ENCODE assay signal across 2 cellular contexts in the genomic region with DNA sequence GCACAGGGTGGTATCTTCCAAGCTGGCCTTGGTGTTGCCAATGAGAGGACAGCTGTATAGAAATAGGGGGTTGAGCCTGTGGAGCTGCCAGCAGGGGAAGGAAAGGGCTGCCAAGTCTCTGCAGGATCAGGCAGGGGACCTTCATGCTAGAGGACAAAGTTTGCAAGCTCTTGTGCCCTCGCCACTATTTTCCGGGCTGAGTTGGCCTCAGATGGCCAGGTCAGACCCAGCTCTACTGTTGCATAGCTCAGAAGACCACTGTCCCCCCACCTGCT.
TF ChIP-seq lines count a peak whose summit lies in the region.

No MANE protein-coding gene starts in this region.

TF ChIP-seq in GM23338, 12 proteins besides CTCF, POLR2A, EP300 and RAD21 (continues in another document):
- TF ChIP-seq, protein P1, sequence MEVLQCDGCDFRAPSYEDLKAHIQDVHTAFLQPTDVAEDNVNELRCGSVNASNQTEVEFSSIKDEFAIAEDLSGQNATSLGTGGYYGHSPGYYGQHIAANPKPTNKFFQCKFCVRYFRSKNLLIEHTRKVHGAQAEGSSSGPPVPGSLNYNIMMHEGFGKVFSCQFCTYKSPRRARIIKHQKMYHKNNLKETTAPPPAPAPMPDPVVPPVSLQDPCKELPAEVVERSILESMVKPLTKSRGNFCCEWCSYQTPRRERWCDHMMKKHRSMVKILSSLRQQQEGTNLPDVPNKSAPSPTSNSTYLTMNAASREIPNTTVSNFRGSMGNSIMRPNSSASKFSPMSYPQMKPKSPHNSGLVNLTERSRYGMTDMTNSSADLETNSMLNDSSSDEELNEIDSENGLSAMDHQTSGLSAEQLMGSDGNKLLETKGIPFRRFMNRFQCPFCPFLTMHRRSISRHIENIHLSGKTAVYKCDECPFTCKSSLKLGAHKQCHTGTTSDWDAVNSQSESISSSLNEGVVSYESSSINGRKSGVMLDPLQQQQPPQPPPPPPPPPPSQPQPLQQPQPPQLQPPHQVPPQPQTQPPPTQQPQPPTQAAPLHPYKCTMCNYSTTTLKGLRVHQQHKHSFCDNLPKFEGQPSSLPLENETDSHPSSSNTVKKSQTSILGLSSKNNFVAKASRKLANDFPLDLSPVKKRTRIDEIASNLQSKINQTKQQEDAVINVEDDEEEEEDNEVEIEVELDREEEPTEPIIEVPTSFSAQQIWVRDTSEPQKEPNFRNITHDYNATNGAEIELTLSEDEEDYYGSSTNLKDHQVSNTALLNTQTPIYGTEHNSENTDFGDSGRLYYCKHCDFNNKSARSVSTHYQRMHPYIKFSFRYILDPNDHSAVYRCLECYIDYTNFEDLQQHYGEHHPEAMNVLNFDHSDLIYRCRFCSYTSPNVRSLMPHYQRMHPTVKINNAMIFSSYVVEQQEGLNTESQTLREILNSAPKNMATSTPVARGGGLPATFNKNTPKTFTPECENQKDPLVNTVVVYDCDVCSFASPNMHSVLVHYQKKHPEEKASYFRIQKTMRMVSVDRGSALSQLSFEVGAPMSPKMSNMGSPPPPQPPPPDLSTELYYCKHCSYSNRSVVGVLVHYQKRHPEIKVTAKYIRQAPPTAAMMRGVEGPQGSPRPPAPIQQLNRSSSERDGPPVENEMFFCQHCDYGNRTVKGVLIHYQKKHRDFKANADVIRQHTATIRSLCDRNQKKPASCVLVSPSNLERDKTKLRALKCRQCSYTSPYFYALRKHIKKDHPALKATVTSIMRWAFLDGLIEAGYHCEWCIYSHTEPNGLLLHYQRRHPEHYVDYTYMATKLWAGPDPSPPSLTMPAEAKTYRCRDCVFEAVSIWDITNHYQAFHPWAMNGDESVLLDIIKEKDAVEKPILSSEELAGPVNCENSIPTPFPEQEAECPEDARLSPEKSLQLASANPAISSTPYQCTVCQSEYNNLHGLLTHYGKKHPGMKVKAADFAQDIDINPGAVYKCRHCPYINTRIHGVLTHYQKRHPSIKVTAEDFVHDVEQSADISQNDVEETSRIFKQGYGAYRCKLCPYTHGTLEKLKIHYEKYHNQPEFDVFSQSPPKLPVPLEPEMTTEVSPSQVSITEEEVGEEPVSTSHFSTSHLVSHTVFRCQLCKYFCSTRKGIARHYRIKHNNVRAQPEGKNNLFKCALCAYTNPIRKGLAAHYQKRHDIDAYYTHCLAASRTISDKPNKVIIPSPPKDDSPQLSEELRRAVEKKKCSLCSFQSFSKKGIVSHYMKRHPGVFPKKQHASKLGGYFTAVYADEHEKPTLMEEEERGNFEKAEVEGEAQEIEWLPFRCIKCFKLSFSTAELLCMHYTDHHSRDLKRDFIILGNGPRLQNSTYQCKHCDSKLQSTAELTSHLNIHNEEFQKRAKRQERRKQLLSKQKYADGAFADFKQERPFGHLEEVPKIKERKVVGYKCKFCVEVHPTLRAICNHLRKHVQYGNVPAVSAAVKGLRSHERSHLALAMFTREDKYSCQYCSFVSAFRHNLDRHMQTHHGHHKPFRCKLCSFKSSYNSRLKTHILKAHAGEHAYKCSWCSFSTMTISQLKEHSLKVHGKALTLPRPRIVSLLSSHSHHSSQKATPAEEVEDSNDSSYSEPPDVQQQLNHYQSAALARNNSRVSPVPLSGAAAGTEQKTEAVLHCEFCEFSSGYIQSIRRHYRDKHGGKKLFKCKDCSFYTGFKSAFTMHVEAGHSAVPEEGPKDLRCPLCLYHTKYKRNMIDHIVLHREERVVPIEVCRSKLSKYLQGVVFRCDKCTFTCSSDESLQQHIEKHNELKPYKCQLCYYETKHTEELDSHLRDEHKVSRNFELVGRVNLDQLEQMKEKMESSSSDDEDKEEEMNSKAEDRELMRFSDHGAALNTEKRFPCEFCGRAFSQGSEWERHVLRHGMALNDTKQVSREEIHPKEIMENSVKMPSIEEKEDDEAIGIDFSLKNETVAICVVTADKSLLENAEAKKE (CRISPR knock-in tag; IDR thresholded peaks at IDR 0.05), result no peak
- no peak for TF ChIP-seq POLR2AphosphoS5 (IDR thresholded peaks at IDR 0.05; ENCODE audit: low read depth)
- TF ChIP-seq EZH2 (IDR thresholded peaks at IDR 0.05; ENCODE audit: low read depth, unreplicated experiment), result no peak
- TF ChIP-seq ZNF331 (CRISPR knock-in tag; IDR thresholded peaks at IDR 0.05; ENCODE audit: low read depth), result no peak
- TF ChIP-seq, protein P2, sequence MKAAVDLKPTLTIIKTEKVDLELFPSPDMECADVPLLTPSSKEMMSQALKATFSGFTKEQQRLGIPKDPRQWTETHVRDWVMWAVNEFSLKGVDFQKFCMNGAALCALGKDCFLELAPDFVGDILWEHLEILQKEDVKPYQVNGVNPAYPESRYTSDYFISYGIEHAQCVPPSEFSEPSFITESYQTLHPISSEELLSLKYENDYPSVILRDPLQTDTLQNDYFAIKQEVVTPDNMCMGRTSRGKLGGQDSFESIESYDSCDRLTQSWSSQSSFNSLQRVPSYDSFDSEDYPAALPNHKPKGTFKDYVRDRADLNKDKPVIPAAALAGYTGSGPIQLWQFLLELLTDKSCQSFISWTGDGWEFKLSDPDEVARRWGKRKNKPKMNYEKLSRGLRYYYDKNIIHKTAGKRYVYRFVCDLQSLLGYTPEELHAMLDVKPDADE (IDR thresholded peaks at IDR 0.05), result no peak
- TF ChIP-seq, protein P3, sequence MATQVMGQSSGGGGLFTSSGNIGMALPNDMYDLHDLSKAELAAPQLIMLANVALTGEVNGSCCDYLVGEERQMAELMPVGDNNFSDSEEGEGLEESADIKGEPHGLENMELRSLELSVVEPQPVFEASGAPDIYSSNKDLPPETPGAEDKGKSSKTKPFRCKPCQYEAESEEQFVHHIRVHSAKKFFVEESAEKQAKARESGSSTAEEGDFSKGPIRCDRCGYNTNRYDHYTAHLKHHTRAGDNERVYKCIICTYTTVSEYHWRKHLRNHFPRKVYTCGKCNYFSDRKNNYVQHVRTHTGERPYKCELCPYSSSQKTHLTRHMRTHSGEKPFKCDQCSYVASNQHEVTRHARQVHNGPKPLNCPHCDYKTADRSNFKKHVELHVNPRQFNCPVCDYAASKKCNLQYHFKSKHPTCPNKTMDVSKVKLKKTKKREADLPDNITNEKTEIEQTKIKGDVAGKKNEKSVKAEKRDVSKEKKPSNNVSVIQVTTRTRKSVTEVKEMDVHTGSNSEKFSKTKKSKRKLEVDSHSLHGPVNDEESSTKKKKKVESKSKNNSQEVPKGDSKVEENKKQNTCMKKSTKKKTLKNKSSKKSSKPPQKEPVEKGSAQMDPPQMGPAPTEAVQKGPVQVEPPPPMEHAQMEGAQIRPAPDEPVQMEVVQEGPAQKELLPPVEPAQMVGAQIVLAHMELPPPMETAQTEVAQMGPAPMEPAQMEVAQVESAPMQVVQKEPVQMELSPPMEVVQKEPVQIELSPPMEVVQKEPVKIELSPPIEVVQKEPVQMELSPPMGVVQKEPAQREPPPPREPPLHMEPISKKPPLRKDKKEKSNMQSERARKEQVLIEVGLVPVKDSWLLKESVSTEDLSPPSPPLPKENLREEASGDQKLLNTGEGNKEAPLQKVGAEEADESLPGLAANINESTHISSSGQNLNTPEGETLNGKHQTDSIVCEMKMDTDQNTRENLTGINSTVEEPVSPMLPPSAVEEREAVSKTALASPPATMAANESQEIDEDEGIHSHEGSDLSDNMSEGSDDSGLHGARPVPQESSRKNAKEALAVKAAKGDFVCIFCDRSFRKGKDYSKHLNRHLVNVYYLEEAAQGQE (IDR thresholded peaks at IDR 0.05; ENCODE audit: unreplicated experiment), result no peak
- no peak for TF ChIP-seq CREB1 (CRISPR knock-in tag; IDR thresholded peaks at IDR 0.05; ENCODE audit: low read depth)
- TF ChIP-seq EZH2phosphoT487 (IDR thresholded peaks at IDR 0.05; ENCODE audit: unreplicated experiment), result no peak
- no peak for TF ChIP-seq STAT1 (IDR thresholded peaks at IDR 0.05; ENCODE audit: unreplicated experiment)
- TF ChIP-seq ZNF114 (CRISPR knock-in tag; IDR thresholded peaks at IDR 0.05), result no peak
- no peak for TF ChIP-seq JUNB (IDR thresholded peaks at IDR 0.05; ENCODE audit: unreplicated experiment)

TF ChIP-seq in H1, 55 proteins besides CTCF, POLR2A, EP300 and RAD21:
- no peak for TF ChIP-seq KDM5A (IDR thresholded peaks at IDR 0.05; ENCODE audit: low read length)
- TF ChIP-seq SP4 (IDR thresholded peaks at IDR 0.05; ENCODE audit: low read length), result no peak
- TF ChIP-seq SP1 (IDR thresholded peaks at IDR 0.05; ENCODE audit: low read depth, low read length), result no peak
- TF ChIP-seq ASH2L (IDR thresholded peaks at IDR 0.05; ENCODE audit: low read length), result no peak
- no peak for TF ChIP-seq CBX5 (IDR thresholded peaks at IDR 0.05; ENCODE audit: low read depth, low read length)
- no peak for TF ChIP-seq POLR2AphosphoS5 (IDR thresholded peaks at IDR 0.05; ENCODE audit: low read depth, low read length)
- TF ChIP-seq KDM1A (IDR thresholded peaks at IDR 0.05; ENCODE audit: borderline replicate concordance, low read length), result no peak
- no peak for TF ChIP-seq BCL11A (IDR thresholded peaks at IDR 0.05; ENCODE audit: low read depth in 2 of 2, low read length in 2 of 2)
